Comparison of ENCODE assay signal across 16 cellular contexts in the genomic region with DNA sequence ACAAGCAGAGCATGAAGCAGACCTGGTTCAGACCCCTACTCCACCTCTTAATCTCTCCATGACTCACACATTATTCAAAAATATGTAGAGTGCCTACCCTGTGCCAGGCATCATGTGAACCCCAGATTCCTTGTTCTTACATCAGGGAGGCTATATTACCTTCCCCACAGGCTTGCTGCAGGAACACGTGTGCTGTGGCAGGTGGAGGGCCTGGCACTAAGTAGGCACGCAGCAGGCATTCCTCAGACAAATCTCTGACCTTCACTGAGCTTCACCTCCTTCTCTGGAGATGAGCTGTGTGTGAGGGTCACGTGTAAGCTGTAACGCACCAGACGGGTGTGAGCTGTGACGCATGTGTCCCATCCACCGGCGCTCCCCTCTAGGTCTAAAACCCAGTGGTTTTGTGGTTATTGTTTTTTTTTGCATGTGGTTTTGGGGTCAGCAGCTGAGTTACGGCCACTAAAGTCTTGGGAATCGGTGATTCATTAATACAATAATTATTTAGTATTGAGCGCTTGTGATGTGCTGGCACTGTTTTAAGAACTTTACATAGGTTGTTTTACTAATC. TPM values are rescaled to one million over a fixed set of nuclear protein-coding genes. Genes with fewer than 3 reads are reported as not detected.
DNase-seq lines count a peak whose midpoint lies in the region; ATAC-seq and TF ChIP-seq lines count a peak whose summit lies in the region.
"Had no signal": no experiment of that assay in that cellular context is flagged by ENCODE, and none has a peak within 500 bp of the region (broad histone marks: within the 10 kb centered on the region; RNA-seq: fewer than 3 reads in every experiment).

No MANE protein-coding gene starts in this region.

- TF ChIP-seq CTCF in choroid plexus epithelial cell (conservative IDR thresholded peaks at IDR 0.05; ENCODE audit: low read depth, low read length) (no peak), natural killer cell (IDR thresholded peaks at IDR 0.05) (no peak), uterus (IDR thresholded peaks at IDR 0.05) (no peak)

- TF ChIP-seq POLR2A in uterus (IDR thresholded peaks at IDR 0.05), result no peak

- H3K27ac Mint-ChIP-seq in natural killer cell, result no peak overlapping the region
- H3K27ac Mint-ChIP-seq in activated T-cell treated with anti-CD3 and anti-CD28 coated beads, Interleukin-2, amount 50 U/mL, for 24 hours, result no peak overlapping the region
- H3K27ac Mint-ChIP-seq: CD8-positive, alpha-beta T cell had no signal

- no peak overlapping the region for H3K4me3 Mint-ChIP-seq in natural killer cell
- no peak overlapping the region for H3K4me3 Mint-ChIP-seq in activated T-cell treated with anti-CD3 and anti-CD28 coated beads, Interleukin-2, amount 50 U/mL, for 24 hours
- H3K4me3 Mint-ChIP-seq: CD8-positive, alpha-beta T cell had no signal

- H3K4me3 ChIP-seq in choroid plexus epithelial cell (ENCODE audit: low read depth, low read length) (no peak overlapping the region), uterus (no peak overlapping the region)
- H3K4me3 ChIP-seq: MG63 had no signal

- no peaks in the 10 kb centered on the region for H3K9me3 Mint-ChIP-seq in natural killer cell
- H3K9me3 Mint-ChIP-seq in activated T-cell treated with anti-CD3 and anti-CD28 coated beads, Interleukin-2, amount 50 U/mL, for 24 hours, result no peaks in the 10 kb centered on the region
- H3K9me3 Mint-ChIP-seq: CD8-positive, alpha-beta T cell had no signal

- H3K36me3 ChIP-seq in uterus, result no peaks in the 10 kb centered on the region
- H3K36me3 ChIP-seq: MG63 had no signal

- no peaks in the 10 kb centered on the region for H3K9me3 ChIP-seq in uterus
- H3K9me3 ChIP-seq: MG63 had no signal

- DNase-seq in amniotic epithelial cell (ENCODE audit: low read depth) (peak; percentile 32), choroid plexus epithelial cell (ENCODE audit: low read depth) (peak; percentile 57), natural killer cell (no peak), uterus (no peak)
- DNase-seq in activated T-cell treated with anti-CD3 and anti-CD28 coated beads, Interleukin-2, amount 50 U/mL, for 24 hours, result no peak
- DNase-seq in activated T-cell treated with anti-CD3 and anti-CD28 coated beads, Interleukin-2, amount 50 U/mL, for 48 hours, result no peak
- no peak for DNase-seq in stimulated activated naive CD4-positive, alpha-beta T cell treated with Interleukin-2 at 50 U/mL for 16 hours (lab: John Stamatoyannopoulos, UW)
- DNase-seq: CD8-positive, alpha-beta T cell; DND-41; GF-D8; H7; MG63; NCI-H1105; NCI-H187; NCI-H446 had no signal

- H3K27me3 Mint-ChIP-seq in natural killer cell (ENCODE audit: low read depth in 2 of 2), result no peaks in the 10 kb centered on the region
- H3K27me3 Mint-ChIP-seq in activated T-cell treated with anti-CD3 and anti-CD28 coated beads, Interleukin-2, amount 50 U/mL, for 24 hours, result no peaks in the 10 kb centered on the region

- no peaks in the 10 kb centered on the region for H3K27me3 ChIP-seq in uterus
- H3K27me3 ChIP-seq: MG63 had no signal

- H3K27ac ChIP-seq in uterus, result peak overlapping the region; percentile 82

- H3K4me1 Mint-ChIP-seq in natural killer cell, result peaks cover 4 to 7% of the 10 kb centered on the region in 2 donors
- no peaks in the 10 kb centered on the region for H3K4me1 Mint-ChIP-seq in activated T-cell treated with anti-CD3 and anti-CD28 coated beads, Interleukin-2, amount 50 U/mL, for 24 hours (ENCODE audit: low read depth)

- peaks cover 0 to 6% of the 10 kb centered on the region in 2 donors for H3K4me1 ChIP-seq in uterus

- no peaks in the 10 kb centered on the region for H3K36me3 Mint-ChIP-seq in natural killer cell
- no peaks in the 10 kb centered on the region for H3K36me3 Mint-ChIP-seq in activated T-cell treated with anti-CD3 and anti-CD28 coated beads, Interleukin-2, amount 50 U/mL, for 24 hours (ENCODE audit: low read depth)
- H3K36me3 Mint-ChIP-seq: CD8-positive, alpha-beta T cell had no signal

- intact Hi-C loops in natural killer cell (cut with micrococcal nuclease) (no loop called here), uterus (cut with DNase I; ENCODE audit: low total_unique reads) (no loop called here)

- ATAC-seq in natural killer cell, result peak in 2 of 3 donors; percentile 83 to 89
- ATAC-seq: CD8-positive, alpha-beta T cell; HepG2 had no signal

RNA-seq across cellular contexts. Expression of a gene that starts 30.3 kb away (rescaled TPM):
- not detected for total RNA-seq in natural killer cell
- total RNA-seq in uterus, result 10 to 100 TPM; 10.2 to 65.3 (median 32.0) TPM
- total RNA-seq: CD8-positive, alpha-beta T cell had no signal

Comparison
In these comparisons a context has a peak if more than half of its experiments do, and no peak if none do; other contexts are left out.
1. DNase-seq: peak in amniotic epithelial cell (single experiment) and choroid plexus epithelial cell (single experiment); none in natural killer cell (single experiment), uterus (0 of 2), activated T-cell treated with anti-CD3 and anti-CD28 coated beads, Interleukin-2, amount 50 U/mL, for 24 hours (single experiment), activated T-cell treated with anti-CD3 and anti-CD28 coated beads, Interleukin-2, amount 50 U/mL, for 48 hours (0 of 2) and stimulated activated naive CD4-positive, alpha-beta T cell treated with Interleukin-2 at 50 U/mL for 16 hours (single experiment).
2. RNA of a gene that starts 30.3 kb away (total RNA-seq): 10.2 to 65.3 TPM in uterus; not detected in natural killer cell; every median in the first group is over 10 times any median in the second.